In genomic region chr12:124917135-124917840, GRCh38 we compare ENCODE assay signal across 1 cellular context.
TF ChIP-seq lines count a peak whose summit lies in the region.

No MANE protein-coding gene starts in this region.

TF ChIP-seq in GM12878, 131 proteins besides CTCF, POLR2A, EP300 and RAD21 (continued from another document and continues in another):
- TF ChIP-seq NKRF (conservative IDR thresholded peaks at IDR 0.05) (no peak; the same call in 1 of the 2 replicates), PBX3 (IDR thresholded peaks at IDR 0.05; ENCODE audit: insufficient replicate concordance, low read depth, low read length) (peak; percentile 84), PRDM15 (CRISPR knock-in tag; IDR thresholded peaks at IDR 0.05) (no peak), CBX5 (IDR thresholded peaks at IDR 0.05; ENCODE audit: low read depth) (no peak), ASH2L (IDR thresholded peaks at IDR 0.05; ENCODE audit: borderline replicate concordance, low read depth) (no peak), ZNF207 (IDR thresholded peaks at IDR 0.05; ENCODE audit: borderline replicate concordance) (0 out of 2 replicates have a peak, but pooled peaks have one; percentile 26), POLR2AphosphoS2 (IDR thresholded peaks at IDR 0.05; ENCODE audit: low read depth, low read length) (peak; percentile 19; the same call in 1 of the 2 replicates), ZNF274 (IDR thresholded peaks at IDR 0.05; ENCODE audit: insufficient read depth, insufficient read length) (no peak), CREB1 (IDR thresholded peaks at IDR 0.05; ENCODE audit: low read depth) (no peak), IRF5 (IDR thresholded peaks at IDR 0.05; ENCODE audit: borderline replicate concordance) (no peak), ZBTB40 (IDR thresholded peaks at IDR 0.05; ENCODE audit: borderline replicate concordance) (peak; percentile 79; the same call in 1 of the 2 replicates), BHLHE40 (IDR thresholded peaks at IDR 0.05; ENCODE audit: borderline replicate concordance in 1 of 2, low read depth in 2 of 2, low read length in 1 of 2) (peak; percentile 91 to 93), NRF1 (conservative IDR thresholded peaks at IDR 0.05; ENCODE audit: low read depth, low read length) (no peak), E2F8 (IDR thresholded peaks at IDR 0.05; ENCODE audit: low read depth, partially characterized antibody) (peak; percentile 61), ETV6 (conservative IDR thresholded peaks at IDR 0.05 in 1 of 2, IDR thresholded peaks at IDR 0.05 in 1 of 2; ENCODE audit: borderline replicate concordance in 1 of 2, low read depth in 1 of 2) (peak in 1 of 2 experiments; percentile 77; a peak in 1 of 4 replicates), ZBTB11 (CRISPR knock-in tag; IDR thresholded peaks at IDR 0.05) (no peak), SMAD5 (IDR thresholded peaks at IDR 0.05; ENCODE audit: low read depth) (peak; percentile 72; the same call in 1 of the 2 replicates), SREBF1 (IDR thresholded peaks at IDR 0.05; ENCODE audit: low read length) (0 out of 2 replicates have a peak, but pooled peaks have one; percentile 21), BCLAF1 (IDR thresholded peaks at IDR 0.05) (no peak), ZNF687 (IDR thresholded peaks at IDR 0.05) (peak; percentile 28), ZZZ3 (IDR thresholded peaks at IDR 0.05; ENCODE audit: control insufficient read depth, insufficient read length, low read depth) (no peak)
